1 cellular context compared by ENCODE assay signal in the genomic region with DNA sequence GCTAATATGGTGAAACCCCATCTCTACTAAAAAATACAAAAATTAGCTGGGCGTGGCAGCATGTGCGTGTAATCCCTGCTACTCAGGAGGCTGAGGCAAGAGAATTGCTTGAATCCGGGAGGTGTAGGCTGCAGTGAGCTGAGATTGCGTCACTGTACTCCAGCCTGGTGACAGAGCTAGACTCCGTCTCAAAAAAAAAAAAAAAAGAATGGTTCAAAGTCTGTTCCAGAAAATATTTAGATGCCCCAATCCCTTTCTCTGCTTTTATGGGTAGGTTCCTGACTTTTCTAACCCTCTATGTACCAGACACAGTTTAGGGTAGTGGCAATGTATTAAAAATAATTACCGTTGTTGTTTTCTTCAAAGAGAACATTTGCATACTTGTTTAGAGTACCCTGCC.
TF ChIP-seq lines count a peak whose summit lies in the region.

No MANE protein-coding gene starts in this region.

TF ChIP-seq in HepG2, 621 proteins besides CTCF, POLR2A, EP300 and RAD21 (continued from another document and continues in another):
- TF ChIP-seq, protein P1, sequence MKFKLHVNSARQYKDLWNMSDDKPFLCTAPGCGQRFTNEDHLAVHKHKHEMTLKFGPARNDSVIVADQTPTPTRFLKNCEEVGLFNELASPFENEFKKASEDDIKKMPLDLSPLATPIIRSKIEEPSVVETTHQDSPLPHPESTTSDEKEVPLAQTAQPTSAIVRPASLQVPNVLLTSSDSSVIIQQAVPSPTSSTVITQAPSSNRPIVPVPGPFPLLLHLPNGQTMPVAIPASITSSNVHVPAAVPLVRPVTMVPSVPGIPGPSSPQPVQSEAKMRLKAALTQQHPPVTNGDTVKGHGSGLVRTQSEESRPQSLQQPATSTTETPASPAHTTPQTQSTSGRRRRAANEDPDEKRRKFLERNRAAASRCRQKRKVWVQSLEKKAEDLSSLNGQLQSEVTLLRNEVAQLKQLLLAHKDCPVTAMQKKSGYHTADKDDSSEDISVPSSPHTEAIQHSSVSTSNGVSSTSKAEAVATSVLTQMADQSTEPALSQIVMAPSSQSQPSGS (CRISPR knock-in tag; IDR thresholded peaks at IDR 0.05), result no peak
- TF ChIP-seq WIZ (CRISPR knock-in tag; IDR thresholded peaks at IDR 0.05) (no peak), POLR2G (IDR thresholded peaks at IDR 0.05; ENCODE audit: low read depth, low read length) (no peak), ZFP36L1 (CRISPR knock-in tag; IDR thresholded peaks at IDR 0.05) (no peak), ZNF629 (CRISPR knock-in tag; conservative IDR thresholded peaks at IDR 0.05) (0 out of 2 replicates have a peak, but pooled peaks have one; percentile 31), ZC3H13 (CRISPR knock-in tag; IDR thresholded peaks at IDR 0.05) (no peak), ELF4 (CRISPR knock-in tag; IDR thresholded peaks at IDR 0.05; ENCODE audit: borderline replicate concordance) (no peak), ZNF564 (CRISPR knock-in tag; IDR thresholded peaks at IDR 0.05) (no peak), ATM (IDR thresholded peaks at IDR 0.05; ENCODE audit: borderline replicate concordance) (no peak), RELA (CRISPR knock-in tag; IDR thresholded peaks at IDR 0.05) (no peak), SNAPC2 (CRISPR knock-in tag; IDR thresholded peaks at IDR 0.05) (no peak), REXO4 (CRISPR knock-in tag; IDR thresholded peaks at IDR 0.05; ENCODE audit: borderline replicate concordance) (no peak), SAP130 (CRISPR knock-in tag; IDR thresholded peaks at IDR 0.05; ENCODE audit: low read depth) (peak; percentile 27; the same call in 1 of the 2 replicates), ZBTB3 (CRISPR knock-in tag; IDR thresholded peaks at IDR 0.05; ENCODE audit: borderline replicate concordance, low read depth) (no peak), ZNF232 (CRISPR knock-in tag; IDR thresholded peaks at IDR 0.05; ENCODE audit: borderline replicate concordance) (0 out of 2 replicates have a peak, but pooled peaks have one; percentile 51), ZIK1 (CRISPR knock-in tag; IDR thresholded peaks at IDR 0.05; ENCODE audit: borderline replicate concordance, low read depth) (no peak), ZSCAN22 (CRISPR knock-in tag; IDR thresholded peaks at IDR 0.05) (no peak), HOXA5 (CRISPR knock-in tag; IDR thresholded peaks at IDR 0.05) (0 out of 2 replicates have a peak, but pooled peaks have one; percentile 49), SP5 (CRISPR knock-in tag; IDR thresholded peaks at IDR 0.05; ENCODE audit: borderline replicate concordance, low read depth) (no peak), ZNF33B (CRISPR knock-in tag; IDR thresholded peaks at IDR 0.05) (no peak), ATF7-NPFF (CRISPR knock-in tag; IDR thresholded peaks at IDR 0.05; ENCODE audit: low read depth) (no peak), ZFP1 (CRISPR knock-in tag; IDR thresholded peaks at IDR 0.05) (no peak; the same call in 1 of the 2 replicates), KMT2B (CRISPR knock-in tag; IDR thresholded peaks at IDR 0.05) (no peak), ZNF598 (CRISPR knock-in tag; IDR thresholded peaks at IDR 0.05; ENCODE audit: borderline replicate concordance) (no peak), ZNF841 (CRISPR knock-in tag; IDR thresholded peaks at IDR 0.05; ENCODE audit: borderline replicate concordance) (no peak), MIER3 (CRISPR knock-in tag; IDR thresholded peaks at IDR 0.05; ENCODE audit: borderline replicate concordance) (peak; percentile 32; the same call in 1 of the 2 replicates), NCOA2 (CRISPR knock-in tag; IDR thresholded peaks at IDR 0.05) (peak; percentile 38; the same call in 1 of the 2 replicates), KMT2A (CRISPR knock-in tag; IDR thresholded peaks at IDR 0.05) (no peak), SMARCE1 (IDR thresholded peaks at IDR 0.05; ENCODE audit: borderline replicate concordance) (no peak), KDM4B (CRISPR knock-in tag; IDR thresholded peaks at IDR 0.05) (no peak), SP4 (CRISPR knock-in tag; IDR thresholded peaks at IDR 0.05) (no peak), GPN1 (CRISPR knock-in tag; IDR thresholded peaks at IDR 0.05; ENCODE audit: borderline replicate concordance) (no peak), ZNF607 (CRISPR knock-in tag; IDR thresholded peaks at IDR 0.05; ENCODE audit: borderline replicate concordance) (no peak), MBD4 (IDR thresholded peaks at IDR 0.05; ENCODE audit: borderline replicate concordance, low read length) (no peak), NFKBIZ (CRISPR knock-in tag; IDR thresholded peaks at IDR 0.05) (no peak), RXRA (CRISPR knock-in tag; IDR thresholded peaks at IDR 0.05) (no peak; the same call in 1 of the 2 replicates), ZNF879 (CRISPR knock-in tag; IDR thresholded peaks at IDR 0.05) (no peak), HCFC1 (IDR thresholded peaks at IDR 0.05; ENCODE audit: low read depth, low read length) (no peak), PPARG (CRISPR knock-in tag; conservative IDR thresholded peaks at IDR 0.05) (no peak), ZFP37 (CRISPR knock-in tag; IDR thresholded peaks at IDR 0.05; ENCODE audit: borderline replicate concordance) (no peak), SSRP1 (CRISPR knock-in tag; IDR thresholded peaks at IDR 0.05) (no peak), ZNF12 (CRISPR knock-in tag; IDR thresholded peaks at IDR 0.05) (peak; percentile 61; the same call in 1 of the 2 replicates), SOX5 (CRISPR knock-in tag; IDR thresholded peaks at IDR 0.05; ENCODE audit: borderline replicate concordance) (0 out of 2 replicates have a peak, but pooled peaks have one; percentile 38)
- TF ChIP-seq, protein P2, sequence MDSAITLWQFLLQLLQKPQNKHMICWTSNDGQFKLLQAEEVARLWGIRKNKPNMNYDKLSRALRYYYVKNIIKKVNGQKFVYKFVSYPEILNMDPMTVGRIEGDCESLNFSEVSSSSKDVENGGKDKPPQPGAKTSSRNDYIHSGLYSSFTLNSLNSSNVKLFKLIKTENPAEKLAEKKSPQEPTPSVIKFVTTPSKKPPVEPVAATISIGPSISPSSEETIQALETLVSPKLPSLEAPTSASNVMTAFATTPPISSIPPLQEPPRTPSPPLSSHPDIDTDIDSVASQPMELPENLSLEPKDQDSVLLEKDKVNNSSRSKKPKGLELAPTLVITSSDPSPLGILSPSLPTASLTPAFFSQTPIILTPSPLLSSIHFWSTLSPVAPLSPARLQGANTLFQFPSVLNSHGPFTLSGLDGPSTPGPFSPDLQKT (CRISPR knock-in tag; IDR thresholded peaks at IDR 0.05; ENCODE audit: borderline replicate concordance), result no peak
- TF ChIP-seq, protein P3, sequence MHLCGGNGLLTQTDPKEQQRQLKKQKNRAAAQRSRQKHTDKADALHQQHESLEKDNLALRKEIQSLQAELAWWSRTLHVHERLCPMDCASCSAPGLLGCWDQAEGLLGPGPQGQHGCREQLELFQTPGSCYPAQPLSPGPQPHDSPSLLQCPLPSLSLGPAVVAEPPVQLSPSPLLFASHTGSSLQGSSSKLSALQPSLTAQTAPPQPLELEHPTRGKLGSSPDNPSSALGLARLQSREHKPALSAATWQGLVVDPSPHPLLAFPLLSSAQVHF (CRISPR knock-in tag; IDR thresholded peaks at IDR 0.05), result no peak
- TF ChIP-seq, protein P4, sequence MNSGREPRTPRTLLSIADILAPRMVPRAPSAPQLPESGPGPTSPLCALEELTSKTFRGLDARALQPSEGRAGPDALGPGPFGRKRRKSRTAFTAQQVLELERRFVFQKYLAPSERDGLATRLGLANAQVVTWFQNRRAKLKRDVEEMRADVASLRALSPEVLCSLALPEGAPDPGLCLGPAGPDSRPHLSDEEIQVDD (CRISPR knock-in tag; IDR thresholded peaks at IDR 0.05; ENCODE audit: borderline replicate concordance), result no peak
- TF ChIP-seq, protein P5, sequence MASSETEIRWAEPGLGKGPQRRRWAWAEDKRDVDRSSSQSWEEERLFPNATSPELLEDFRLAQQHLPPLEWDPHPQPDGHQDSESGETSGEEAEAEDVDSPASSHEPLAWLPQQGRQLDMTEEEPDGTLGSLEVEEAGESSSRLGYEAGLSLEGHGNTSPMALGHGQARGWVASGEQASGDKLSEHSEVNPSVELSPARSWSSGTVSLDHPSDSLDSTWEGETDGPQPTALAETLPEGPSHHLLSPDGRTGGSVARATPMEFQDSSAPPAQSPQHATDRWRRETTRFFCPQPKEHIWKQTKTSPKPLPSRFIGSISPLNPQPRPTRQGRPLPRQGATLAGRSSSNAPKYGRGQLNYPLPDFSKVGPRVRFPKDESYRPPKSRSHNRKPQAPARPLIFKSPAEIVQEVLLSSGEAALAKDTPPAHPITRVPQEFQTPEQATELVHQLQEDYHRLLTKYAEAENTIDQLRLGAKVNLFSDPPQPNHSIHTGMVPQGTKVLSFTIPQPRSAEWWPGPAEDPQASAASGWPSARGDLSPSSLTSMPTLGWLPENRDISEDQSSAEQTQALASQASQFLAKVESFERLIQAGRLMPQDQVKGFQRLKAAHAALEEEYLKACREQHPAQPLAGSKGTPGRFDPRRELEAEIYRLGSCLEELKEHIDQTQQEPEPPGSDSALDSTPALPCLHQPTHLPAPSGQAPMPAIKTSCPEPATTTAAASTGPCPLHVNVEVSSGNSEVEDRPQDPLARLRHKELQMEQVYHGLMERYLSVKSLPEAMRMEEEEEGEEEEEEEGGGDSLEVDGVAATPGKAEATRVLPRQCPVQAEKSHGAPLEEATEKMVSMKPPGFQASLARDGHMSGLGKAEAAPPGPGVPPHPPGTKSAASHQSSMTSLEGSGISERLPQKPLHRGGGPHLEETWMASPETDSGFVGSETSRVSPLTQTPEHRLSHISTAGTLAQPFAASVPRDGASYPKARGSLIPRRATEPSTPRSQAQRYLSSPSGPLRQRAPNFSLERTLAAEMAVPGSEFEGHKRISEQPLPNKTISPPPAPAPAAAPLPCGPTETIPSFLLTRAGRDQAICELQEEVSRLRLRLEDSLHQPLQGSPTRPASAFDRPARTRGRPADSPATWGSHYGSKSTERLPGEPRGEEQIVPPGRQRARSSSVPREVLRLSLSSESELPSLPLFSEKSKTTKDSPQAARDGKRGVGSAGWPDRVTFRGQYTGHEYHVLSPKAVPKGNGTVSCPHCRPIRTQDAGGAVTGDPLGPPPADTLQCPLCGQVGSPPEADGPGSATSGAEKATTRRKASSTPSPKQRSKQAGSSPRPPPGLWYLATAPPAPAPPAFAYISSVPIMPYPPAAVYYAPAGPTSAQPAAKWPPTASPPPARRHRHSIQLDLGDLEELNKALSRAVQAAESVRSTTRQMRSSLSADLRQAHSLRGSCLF (CRISPR knock-in tag; IDR thresholded peaks at IDR 0.05; ENCODE audit: borderline replicate concordance), result 0 out of 2 replicates have a peak, but pooled peaks have one; percentile 18
- TF ChIP-seq, protein P6, sequence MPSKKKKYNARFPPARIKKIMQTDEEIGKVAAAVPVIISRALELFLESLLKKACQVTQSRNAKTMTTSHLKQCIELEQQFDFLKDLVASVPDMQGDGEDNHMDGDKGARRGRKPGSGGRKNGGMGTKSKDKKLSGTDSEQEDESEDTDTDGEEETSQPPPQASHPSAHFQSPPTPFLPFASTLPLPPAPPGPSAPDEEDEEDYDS (CRISPR knock-in tag; IDR thresholded peaks at IDR 0.05), result no peak
- TF ChIP-seq, protein P7, sequence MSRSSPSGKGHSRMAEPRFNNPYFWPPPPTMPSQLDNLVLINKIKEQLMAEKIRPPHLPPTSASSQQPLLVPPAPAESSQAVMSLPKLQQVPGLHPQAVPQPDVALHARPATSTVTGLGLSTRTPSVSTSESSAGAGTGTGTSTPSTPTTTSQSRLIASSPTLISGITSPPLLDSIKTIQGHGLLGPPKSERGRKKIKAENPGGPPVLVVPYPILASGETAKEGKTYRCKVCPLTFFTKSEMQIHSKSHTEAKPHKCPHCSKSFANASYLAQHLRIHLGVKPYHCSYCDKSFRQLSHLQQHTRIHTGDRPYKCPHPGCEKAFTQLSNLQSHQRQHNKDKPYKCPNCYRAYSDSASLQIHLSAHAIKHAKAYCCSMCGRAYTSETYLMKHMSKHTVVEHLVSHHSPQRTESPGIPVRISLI (CRISPR knock-in tag; IDR thresholded peaks at IDR 0.05; ENCODE audit: borderline replicate concordance), result peak; percentile 99
- TF ChIP-seq, protein P8, sequence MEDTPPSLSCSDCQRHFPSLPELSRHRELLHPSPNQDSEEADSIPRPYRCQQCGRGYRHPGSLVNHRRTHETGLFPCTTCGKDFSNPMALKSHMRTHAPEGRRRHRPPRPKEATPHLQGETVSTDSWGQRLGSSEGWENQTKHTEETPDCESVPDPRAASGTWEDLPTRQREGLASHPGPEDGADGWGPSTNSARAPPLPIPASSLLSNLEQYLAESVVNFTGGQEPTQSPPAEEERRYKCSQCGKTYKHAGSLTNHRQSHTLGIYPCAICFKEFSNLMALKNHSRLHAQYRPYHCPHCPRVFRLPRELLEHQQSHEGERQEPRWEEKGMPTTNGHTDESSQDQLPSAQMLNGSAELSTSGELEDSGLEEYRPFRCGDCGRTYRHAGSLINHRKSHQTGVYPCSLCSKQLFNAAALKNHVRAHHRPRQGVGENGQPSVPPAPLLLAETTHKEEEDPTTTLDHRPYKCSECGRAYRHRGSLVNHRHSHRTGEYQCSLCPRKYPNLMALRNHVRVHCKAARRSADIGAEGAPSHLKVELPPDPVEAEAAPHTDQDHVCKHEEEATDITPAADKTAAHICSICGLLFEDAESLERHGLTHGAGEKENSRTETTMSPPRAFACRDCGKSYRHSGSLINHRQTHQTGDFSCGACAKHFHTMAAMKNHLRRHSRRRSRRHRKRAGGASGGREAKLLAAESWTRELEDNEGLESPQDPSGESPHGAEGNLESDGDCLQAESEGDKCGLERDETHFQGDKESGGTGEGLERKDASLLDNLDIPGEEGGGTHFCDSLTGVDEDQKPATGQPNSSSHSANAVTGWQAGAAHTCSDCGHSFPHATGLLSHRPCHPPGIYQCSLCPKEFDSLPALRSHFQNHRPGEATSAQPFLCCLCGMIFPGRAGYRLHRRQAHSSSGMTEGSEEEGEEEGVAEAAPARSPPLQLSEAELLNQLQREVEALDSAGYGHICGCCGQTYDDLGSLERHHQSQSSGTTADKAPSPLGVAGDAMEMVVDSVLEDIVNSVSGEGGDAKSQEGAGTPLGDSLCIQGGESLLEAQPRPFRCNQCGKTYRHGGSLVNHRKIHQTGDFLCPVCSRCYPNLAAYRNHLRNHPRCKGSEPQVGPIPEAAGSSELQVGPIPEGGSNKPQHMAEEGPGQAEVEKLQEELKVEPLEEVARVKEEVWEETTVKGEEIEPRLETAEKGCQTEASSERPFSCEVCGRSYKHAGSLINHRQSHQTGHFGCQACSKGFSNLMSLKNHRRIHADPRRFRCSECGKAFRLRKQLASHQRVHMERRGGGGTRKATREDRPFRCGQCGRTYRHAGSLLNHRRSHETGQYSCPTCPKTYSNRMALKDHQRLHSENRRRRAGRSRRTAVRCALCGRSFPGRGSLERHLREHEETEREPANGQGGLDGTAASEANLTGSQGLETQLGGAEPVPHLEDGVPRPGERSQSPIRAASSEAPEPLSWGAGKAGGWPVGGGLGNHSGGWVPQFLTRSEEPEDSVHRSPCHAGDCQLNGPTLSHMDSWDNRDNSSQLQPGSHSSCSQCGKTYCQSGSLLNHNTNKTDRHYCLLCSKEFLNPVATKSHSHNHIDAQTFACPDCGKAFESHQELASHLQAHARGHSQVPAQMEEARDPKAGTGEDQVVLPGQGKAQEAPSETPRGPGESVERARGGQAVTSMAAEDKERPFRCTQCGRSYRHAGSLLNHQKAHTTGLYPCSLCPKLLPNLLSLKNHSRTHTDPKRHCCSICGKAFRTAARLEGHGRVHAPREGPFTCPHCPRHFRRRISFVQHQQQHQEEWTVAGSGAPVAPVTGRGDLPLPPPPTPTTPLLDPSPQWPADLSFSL (CRISPR knock-in tag; IDR thresholded peaks at IDR 0.05), result no peak
- TF ChIP-seq, protein P9, sequence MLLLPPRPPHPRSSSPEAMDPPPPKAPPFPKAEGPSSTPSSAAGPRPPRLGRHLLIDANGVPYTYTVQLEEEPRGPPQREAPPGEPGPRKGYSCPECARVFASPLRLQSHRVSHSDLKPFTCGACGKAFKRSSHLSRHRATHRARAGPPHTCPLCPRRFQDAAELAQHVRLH (CRISPR knock-in tag; IDR thresholded peaks at IDR 0.05; ENCODE audit: borderline replicate concordance, low read depth), result no peak; the same call in 1 of the 2 replicates
